In the genomic region with DNA sequence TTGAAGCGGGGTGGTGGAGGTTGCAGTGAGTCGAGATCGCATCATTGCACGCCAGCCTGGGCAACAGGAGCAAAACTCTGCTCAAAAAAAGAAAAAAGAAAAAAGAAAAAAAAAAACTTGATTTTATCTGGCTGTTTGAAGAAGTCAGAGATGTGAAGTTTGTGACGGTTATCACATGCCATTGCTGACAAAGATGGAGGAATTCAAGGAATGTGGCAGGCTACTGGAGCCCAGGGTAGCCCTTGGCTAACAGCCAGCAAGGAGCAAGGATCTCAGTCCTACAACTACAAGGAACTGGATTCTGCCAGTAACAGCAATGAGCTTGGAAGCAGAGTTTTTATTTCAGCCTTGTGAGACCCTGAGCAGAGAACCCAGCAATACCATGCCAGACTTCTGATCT, we compare ENCODE assay signal across 2 cellular contexts.
TF ChIP-seq lines count a peak whose summit lies in the region.

No MANE protein-coding gene starts in this region.

TF ChIP-seq in SK-N-SH, 30 proteins besides CTCF, POLR2A, EP300 and RAD21 (continued from another document):
- no peak for TF ChIP-seq TAF1 (IDR thresholded peaks at IDR 0.05; ENCODE audit: borderline replicate concordance, low read depth, low read length)
- no peak for TF ChIP-seq GATA2 (CRISPR knock-in tag; IDR thresholded peaks at IDR 0.05)
- no peak for TF ChIP-seq MXI1 (IDR thresholded peaks at IDR 0.05; ENCODE audit: low read depth, low read length)
- TF ChIP-seq, protein P1, sequence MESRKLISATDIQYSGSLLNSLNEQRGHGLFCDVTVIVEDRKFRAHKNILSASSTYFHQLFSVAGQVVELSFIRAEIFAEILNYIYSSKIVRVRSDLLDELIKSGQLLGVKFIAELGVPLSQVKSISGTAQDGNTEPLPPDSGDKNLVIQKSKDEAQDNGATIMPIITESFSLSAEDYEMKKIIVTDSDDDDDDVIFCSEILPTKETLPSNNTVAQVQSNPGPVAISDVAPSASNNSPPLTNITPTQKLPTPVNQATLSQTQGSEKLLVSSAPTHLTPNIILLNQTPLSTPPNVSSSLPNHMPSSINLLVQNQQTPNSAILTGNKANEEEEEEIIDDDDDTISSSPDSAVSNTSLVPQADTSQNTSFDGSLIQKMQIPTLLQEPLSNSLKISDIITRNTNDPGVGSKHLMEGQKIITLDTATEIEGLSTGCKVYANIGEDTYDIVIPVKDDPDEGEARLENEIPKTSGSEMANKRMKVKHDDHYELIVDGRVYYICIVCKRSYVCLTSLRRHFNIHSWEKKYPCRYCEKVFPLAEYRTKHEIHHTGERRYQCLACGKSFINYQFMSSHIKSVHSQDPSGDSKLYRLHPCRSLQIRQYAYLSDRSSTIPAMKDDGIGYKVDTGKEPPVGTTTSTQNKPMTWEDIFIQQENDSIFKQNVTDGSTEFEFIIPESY (IDR thresholded peaks at IDR 0.05; ENCODE audit: borderline replicate concordance, low read depth) = no peak
- TF ChIP-seq MEF2A (IDR thresholded peaks at IDR 0.05; ENCODE audit: borderline replicate concordance, low read depth) = no peak
- TF ChIP-seq JUND (IDR thresholded peaks at IDR 0.05) = no peak
- no peak for TF ChIP-seq ELF1 (IDR thresholded peaks at IDR 0.05)
- TF ChIP-seq, protein P2, sequence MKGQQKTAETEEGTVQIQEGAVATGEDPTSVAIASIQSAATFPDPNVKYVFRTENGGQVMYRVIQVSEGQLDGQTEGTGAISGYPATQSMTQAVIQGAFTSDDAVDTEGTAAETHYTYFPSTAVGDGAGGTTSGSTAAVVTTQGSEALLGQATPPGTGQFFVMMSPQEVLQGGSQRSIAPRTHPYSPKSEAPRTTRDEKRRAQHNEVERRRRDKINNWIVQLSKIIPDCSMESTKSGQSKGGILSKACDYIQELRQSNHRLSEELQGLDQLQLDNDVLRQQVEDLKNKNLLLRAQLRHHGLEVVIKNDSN (IDR thresholded peaks at IDR 0.05; ENCODE audit: borderline replicate concordance, low read depth) = no peak
- no peak for TF ChIP-seq CHD2 (IDR thresholded peaks at IDR 0.05; ENCODE audit: low read length, partially characterized antibody)

TF ChIP-seq in SK-N-SH treated with all-trans-retinoic acid at 6 μM for 48 hours, 23 proteins besides CTCF, POLR2A, EP300 and RAD21 (continued from another document):
- TF ChIP-seq, protein P3, sequence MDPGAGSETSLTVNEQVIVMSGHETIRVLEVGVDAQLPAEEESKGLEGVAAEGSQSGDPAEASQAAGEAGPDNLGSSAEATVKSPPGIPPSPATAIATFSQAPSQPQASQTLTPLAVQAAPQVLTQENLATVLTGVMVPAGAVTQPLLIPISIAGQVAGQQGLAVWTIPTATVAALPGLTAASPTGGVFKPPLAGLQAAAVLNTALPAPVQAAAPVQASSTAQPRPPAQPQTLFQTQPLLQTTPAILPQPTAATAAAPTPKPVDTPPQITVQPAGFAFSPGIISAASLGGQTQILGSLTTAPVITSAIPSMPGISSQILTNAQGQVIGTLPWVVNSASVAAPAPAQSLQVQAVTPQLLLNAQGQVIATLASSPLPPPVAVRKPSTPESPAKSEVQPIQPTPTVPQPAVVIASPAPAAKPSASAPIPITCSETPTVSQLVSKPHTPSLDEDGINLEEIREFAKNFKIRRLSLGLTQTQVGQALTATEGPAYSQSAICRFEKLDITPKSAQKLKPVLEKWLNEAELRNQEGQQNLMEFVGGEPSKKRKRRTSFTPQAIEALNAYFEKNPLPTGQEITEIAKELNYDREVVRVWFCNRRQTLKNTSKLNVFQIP (CRISPR knock-in tag; IDR thresholded peaks at IDR 0.05; ENCODE audit: borderline replicate concordance, low read depth) = no peak
- TF ChIP-seq ISL1 (CRISPR knock-in tag; IDR thresholded peaks at IDR 0.05) (no peak), CSDC2 (CRISPR knock-in tag; IDR thresholded peaks at IDR 0.05) (no peak), SNAI2 (CRISPR knock-in tag; IDR thresholded peaks at IDR 0.05) (no peak), ZFP3 (CRISPR knock-in tag; IDR thresholded peaks at IDR 0.05) (no peak), ZC3H10 (CRISPR knock-in tag; IDR thresholded peaks at IDR 0.05) (no peak)
- TF ChIP-seq, protein P4, sequence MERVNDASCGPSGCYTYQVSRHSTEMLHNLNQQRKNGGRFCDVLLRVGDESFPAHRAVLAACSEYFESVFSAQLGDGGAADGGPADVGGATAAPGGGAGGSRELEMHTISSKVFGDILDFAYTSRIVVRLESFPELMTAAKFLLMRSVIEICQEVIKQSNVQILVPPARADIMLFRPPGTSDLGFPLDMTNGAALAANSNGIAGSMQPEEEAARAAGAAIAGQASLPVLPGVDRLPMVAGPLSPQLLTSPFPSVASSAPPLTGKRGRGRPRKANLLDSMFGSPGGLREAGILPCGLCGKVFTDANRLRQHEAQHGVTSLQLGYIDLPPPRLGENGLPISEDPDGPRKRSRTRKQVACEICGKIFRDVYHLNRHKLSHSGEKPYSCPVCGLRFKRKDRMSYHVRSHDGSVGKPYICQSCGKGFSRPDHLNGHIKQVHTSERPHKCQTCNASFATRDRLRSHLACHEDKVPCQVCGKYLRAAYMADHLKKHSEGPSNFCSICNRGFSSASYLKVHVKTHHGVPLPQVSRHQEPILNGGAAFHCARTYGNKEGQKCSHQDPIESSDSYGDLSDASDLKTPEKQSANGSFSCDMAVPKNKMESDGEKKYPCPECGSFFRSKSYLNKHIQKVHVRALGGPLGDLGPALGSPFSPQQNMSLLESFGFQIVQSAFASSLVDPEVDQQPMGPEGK (CRISPR knock-in tag; IDR thresholded peaks at IDR 0.05; ENCODE audit: borderline replicate concordance) = no peak
